In genomic region chr16:20807822-20808207, GRCh38 we compare ENCODE assay signal across 12 cellular contexts. TPM values are rescaled to one million over a fixed set of nuclear protein-coding genes. Genes with fewer than 3 reads are reported as not detected.
DNase-seq lines count a peak whose midpoint lies in the region; ATAC-seq, FAIRE-seq and TF ChIP-seq lines count a peak whose summit lies in the region.
"Had no signal": no experiment of that assay in that cellular context is flagged by ENCODE, and none has a peak within 500 bp of the region (broad histone marks: within the 10 kb centered on the region; RNA-seq: fewer than 3 reads in every experiment).

No MANE protein-coding gene starts in this region.

- peaks cover 25% of the 10 kb centered on the region for H3K79me2 ChIP-seq in HCT116 (ENCODE audit: insufficient read depth, low read length)
- peaks cover 2% of the 10 kb centered on the region for H3K79me2 ChIP-seq in keratinocyte (ENCODE audit: control insufficient read depth, insufficient read depth, low read length)

- RAD21 ChIA-PET in HCT116 (lab: Charles Lee; ENCODE audit: low non-redundant PET in 1 of 2, low total read pairs in 2 of 2, uncharacterized antibody in 2 of 2, unreplicated experiment in 2 of 2) = interaction anchor here in 1 of 2 experiments (1.7 kb wide), 1 partner anchor 294 kb away, joined by 3 read pairs; no protein-coding TSS in a partner anchor

- no peak for DNase-seq in BE2C
- DNase-seq in HCT116 (ENCODE audit: low read depth, low spot score) = no peak
- no peak for DNase-seq in WTC11 (ENCODE audit: low spot score)
- DNase-seq in keratinocyte (ENCODE audit: low read depth, low spot score) = no peak
- DNase-seq in upper lobe of right lung = no peak
- DNase-seq in SIG-M5 treated with dmso at 0.1 percent for 504 hours (lab: John Stamatoyannopoulos, UW; ENCODE audit: unreplicated experiment) = no peak
- no peak for DNase-seq in lower leg skin (ENCODE audit: low spot score in 2 of 2)
- DNase-seq: activated CD8-positive, alpha-beta memory T cell treated with anti-CD3 and anti-CD28 coated beads, Interleukin-2, amount 50 U/mL, for 48 hours; dermis blood vessel endothelial cell; DMS 273 treated with DMSO at 0.1 percent for 48 hours had no signal

- H3K9ac ChIP-seq in HCT116 (ENCODE audit: low read length) = peak overlapping the region; percentile 77
- H3K9ac ChIP-seq in keratinocyte (ENCODE audit: control insufficient read depth, extremely low read depth, insufficient read depth, low read length) = no peak overlapping the region

- no peak for ATAC-seq in HCT116
- ATAC-seq in WTC11 = no peak
- no peak for ATAC-seq in upper lobe of right lung
- ATAC-seq in HG03457 (IDR thresholded peaks at IDR 0.05; ENCODE audit: unreplicated experiment) = no peak
- ATAC-seq: Right ventricle myocardium inferior had no signal

- H2AFZ ChIP-seq in HCT116 (ENCODE audit: low read depth, low read length, poor library complexity, severe bottlenecking) (no peak overlapping the region), keratinocyte (ENCODE audit: control insufficient read depth, low read length) (no peak overlapping the region)

- H3K4me3 Mint-ChIP-seq in WTC11 = peak overlapping the region; percentile 97

- H3K9me1 ChIP-seq in keratinocyte (ENCODE audit: control insufficient read depth, extremely low read depth, insufficient read depth, low read length) = no peaks in the 10 kb centered on the region

- 89 to 92% methylated on average over 10 of the region's 10 CpGs for WGBS in lower leg skin, 2 donors

- peak overlapping the region; percentile 81 for H3K4me2 ChIP-seq in HCT116 (ENCODE audit: low read length)
- peak overlapping the region; percentile 88 for H3K4me2 ChIP-seq in keratinocyte (ENCODE audit: control insufficient read depth, extremely low read depth, insufficient read depth, low read depth, low read length)

- H3K4me1 Mint-ChIP-seq in WTC11 = peaks cover 15% of the 10 kb centered on the region

- no peak for TF ChIP-seq POLR2A in HCT116 (IDR thresholded peaks at IDR 0.05; ENCODE audit: borderline replicate concordance, extremely low read depth, insufficient read depth, insufficient read length)
- no peak for TF ChIP-seq POLR2A in lower leg skin (IDR thresholded peaks at IDR 0.05)

- H3K27ac ChIP-seq in HCT116 (ENCODE audit: low read depth, low read length) (peak overlapping the region; percentile 90), keratinocyte (ENCODE audit: control insufficient read depth, insufficient read depth, low read length) (no peak overlapping the region), upper lobe of right lung (no peak overlapping the region)

- H3K9me2 ChIP-seq in HCT116 (ENCODE audit: insufficient read depth) = no peaks in the 10 kb centered on the region

- H3K27ac Mint-ChIP-seq in WTC11 = peak overlapping the region; percentile 78; the same call in 1 of the 2 replicates

- no peaks in the 10 kb centered on the region for H4K20me1 ChIP-seq in HCT116 (ENCODE audit: insufficient read depth)
- H4K20me1 ChIP-seq in keratinocyte (ENCODE audit: control insufficient read depth, extremely low read depth, insufficient read depth, low read length) = no peaks in the 10 kb centered on the region

- no peaks in the 10 kb centered on the region for H3K4me1 ChIP-seq in BE2C
- H3K4me1 ChIP-seq in HCT116 (ENCODE audit: control insufficient read depth in 1 of 2, insufficient read depth in 2 of 2, low read length in 2 of 2) = peaks cover 8 to 16% of the 10 kb centered on the region in 2 experiments
- peaks cover 7% of the 10 kb centered on the region for H3K4me1 ChIP-seq in keratinocyte (ENCODE audit: control insufficient read depth, extremely low read depth, insufficient read depth, low read length)
- H3K4me1 ChIP-seq in upper lobe of right lung = peaks cover 6% of the 10 kb centered on the region

- H3K4me3 ChIP-seq in BE2C (ENCODE audit: low read depth, low read length) = peak overlapping the region; percentile 91
- peak overlapping the region; percentile 92 to 95 for H3K4me3 ChIP-seq in HCT116 (replicated peaks in 1 of 2; ENCODE audit: low read depth in 1 of 2, low read length in 2 of 2)
- H3K4me3 ChIP-seq in keratinocyte (ENCODE audit: control insufficient read depth in 2 of 3, extremely low read depth in 1 of 3, insufficient read depth in 2 of 3, low read depth in 1 of 3, low read length in 3 of 3) = no peak overlapping the region
- no peak overlapping the region for H3K4me3 ChIP-seq in upper lobe of right lung
- H3K4me3 ChIP-seq in lower leg skin (ENCODE audit: low read depth, poor library complexity, severe bottlenecking) = no peak overlapping the region

- H3K36me3 Mint-ChIP-seq in WTC11 = no peaks in the 10 kb centered on the region

- dilution Hi-C loops in keratinocyte (cut with MboI; ENCODE audit: extremely low pct_ligation_motif_present, low sequenced_read_pairs) = no loop called here

- no peaks in the 10 kb centered on the region; the same call in 1 of the 2 replicates for H3K27me3 Mint-ChIP-seq in WTC11 (ENCODE audit: low read depth)

- POLR2A ChIA-PET in HCT116 (lab: Charles Lee) = no interaction called here
- POLR2A ChIA-PET in WTC11 (lab: Charles Lee) = interaction anchor here (1.1 kb wide), 1 partner anchor 273 kb away, joined by 3 read pairs; no protein-coding TSS in a partner anchor

- BruUV-seq in HCT116 (replicated peaks; lab: Mats Ljungman, UMichigan) = no TSS peak

- no peak for TF ChIP-seq RAD21 in HCT116 (IDR thresholded peaks at IDR 0.05; ENCODE audit: low read depth)

- intact Hi-C loops in HCT116 (cut with micrococcal nuclease) (loop anchor here (5.0 kb wide), 1 partner anchor 274 kb away; no protein-coding TSS in a partner anchor), upper lobe of right lung (cut with DNase I) (no loop called here), lower leg skin (cut with DNase I; ENCODE audit: low total_unique reads) (no loop called here)

- H3K9me3 ChIP-seq in BE2C = no peaks in the 10 kb centered on the region
- H3K9me3 ChIP-seq in HCT116 (ENCODE audit: control insufficient read depth in 1 of 2, insufficient read depth in 1 of 2, low read depth in 1 of 2, low read length in 2 of 2) = no peaks in the 10 kb centered on the region
- no peaks in the 10 kb centered on the region for H3K9me3 ChIP-seq in keratinocyte (ENCODE audit: control insufficient read depth, low read depth, low read length)
- no peaks in the 10 kb centered on the region for H3K9me3 ChIP-seq in upper lobe of right lung

- FAIRE-seq in keratinocyte (lab: Jason Lieb, UNC) = no peak

- CTCF ChIA-PET in HCT116 (lab: Charles Lee) (no interaction called here), WTC11 (lab: Charles Lee) (interaction anchor here (0.7 kb wide), 1 partner anchor 45 kb away, joined by 3 read pairs; no protein-coding TSS in a partner anchor)

- no peaks in the 10 kb centered on the region for H3K9me3 Mint-ChIP-seq in WTC11

- H3K27me3 ChIP-seq in BE2C (no peaks in the 10 kb centered on the region), HCT116 (ENCODE audit: insufficient read depth, low read length) (no peaks in the 10 kb centered on the region), keratinocyte (ENCODE audit: control insufficient read depth, extremely low read depth, insufficient read depth, low read length) (no peaks in the 10 kb centered on the region), upper lobe of right lung (no peaks in the 10 kb centered on the region)

- no peak for TF ChIP-seq CTCF in BE2C (IDR thresholded peaks at IDR 0.05; ENCODE audit: low read depth, low read length)
- no peak for TF ChIP-seq CTCF in HCT116 (IDR thresholded peaks at IDR 0.05 in 2 of 3, conservative IDR thresholded peaks at IDR 0.05 in 1 of 3; ENCODE audit: borderline replicate concordance in 1 of 3, insufficient read depth in 1 of 3, low read depth in 2 of 3, low read length in 2 of 3)
- no peak for TF ChIP-seq CTCF in WTC11 (IDR thresholded peaks at IDR 0.05)
- no peak for TF ChIP-seq CTCF in keratinocyte (optimal IDR thresholded peaks at IDR 0.05 in 1 of 3, IDR thresholded peaks at IDR 0.05 in 1 of 3, conservative IDR thresholded peaks at IDR 0.05 in 1 of 3; ENCODE audit: extremely low read depth in 1 of 3, insufficient read depth in 2 of 3, low read length in 3 of 3)
- TF ChIP-seq CTCF in upper lobe of right lung (IDR thresholded peaks at IDR 0.05) = no peak
- TF ChIP-seq CTCF in lower leg skin (IDR thresholded peaks at IDR 0.05) = no peak

- H3K36me3 ChIP-seq in BE2C = no peaks in the 10 kb centered on the region
- H3K36me3 ChIP-seq in HCT116 (ENCODE audit: control insufficient read depth in 1 of 2, insufficient read depth in 2 of 2, low read length in 2 of 2) = no peaks in the 10 kb centered on the region
- peaks cover 0 to 4% of the 10 kb centered on the region in 2 experiments for H3K36me3 ChIP-seq in keratinocyte (ENCODE audit: control insufficient read depth in 2 of 2, extremely low read depth in 1 of 2, insufficient read depth in 2 of 2, low read length in 2 of 2)
- H3K36me3 ChIP-seq in upper lobe of right lung = no peaks in the 10 kb centered on the region

RNA-seq across cellular contexts. Expression of gene REXO5, which starts 1.5 kb away (rescaled TPM):
- 0.76 TPM for polyA plus RNA-seq in BE2C (2012; ENCODE audit: insufficient read depth, insufficient read length, low read depth)
- total RNA-seq in HCT116 (2021; ENCODE audit: unreplicated experiment) (10.5 TPM), WTC11 (2021) (8.5 to 10.5 TPM (median 9.2 TPM) in 3 replicates), upper lobe of right lung (1.4 TPM), lower leg skin (10 to 100 TPM in 1 of 4 donors, 1 to 10 TPM in 3; 2.0 to 10.6 (median 6.2) TPM)
- 4.7 and 9.0 TPM in 2 replicates for polyA plus RNA-seq in HCT116 (2012)
- 1.3 to 2.6 TPM (median 1.8 TPM) in 3 replicates for polyA plus RNA-seq in keratinocyte
- polyA plus RNA-seq in keratinocyte (2011; ENCODE audit: low read depth) = 2.0 TPM
- 0.96 and 1.4 TPM in 2 replicates for polyA plus RNA-seq in keratinocyte (2011; cell fraction: cytosol; rRNA removed)
- polyA plus RNA-seq in keratinocyte (2011; cell fraction: nucleus; rRNA removed) = 3.8 and 4.3 TPM in 2 replicates
- polyA plus RNA-seq in keratinocyte (2012; ENCODE audit: low replicate concordance) = 1.5 and 1.8 TPM in 2 replicates
- 1.3 to 2.1 TPM (median 1.5 TPM) in 3 replicates for polyA minus RNA-seq in keratinocyte
- polyA minus RNA-seq in keratinocyte (2011; cell fraction: cytosol; rRNA and poly(A)+ RNA removed) = 3.1 TPM
- polyA minus RNA-seq in keratinocyte (2011; cell fraction: nucleus; rRNA and poly(A)+ RNA removed) = 1.7 and 3.8 TPM in 2 replicates

RNA-seq across cellular contexts. Expression of gene ERI2, which starts 1.5 kb away (rescaled TPM):
- 10.5 TPM for polyA plus RNA-seq in BE2C (2012; ENCODE audit: insufficient read depth, insufficient read length, low read depth)
- total RNA-seq in HCT116 (2021; ENCODE audit: unreplicated experiment) (42.1 TPM), WTC11 (2021) (15.7 to 18.3 TPM (median 16.9 TPM) in 3 replicates), upper lobe of right lung (16.5 TPM), lower leg skin (10 to 100 TPM in 3 of 4 donors, 1 to 10 TPM in 1; 6.7 to 15.5 (median 12.0) TPM)
- polyA plus RNA-seq in HCT116 (2012) = 13.7 and 15.8 TPM in 2 replicates
- polyA plus RNA-seq in keratinocyte = 15.2 to 35.3 TPM (median 19.5 TPM) in 3 replicates
- polyA plus RNA-seq in keratinocyte (2011; ENCODE audit: low read depth) = 16.9 TPM
- polyA plus RNA-seq in keratinocyte (2011; cell fraction: cytosol; rRNA removed) = 8.5 and 15.5 TPM in 2 replicates
- polyA plus RNA-seq in keratinocyte (2011; cell fraction: nucleus; rRNA removed) = 11.2 and 18.7 TPM in 2 replicates
- 10.6 and 11.2 TPM in 2 replicates for polyA plus RNA-seq in keratinocyte (2012; ENCODE audit: low replicate concordance)
- polyA minus RNA-seq in keratinocyte = 2.0 to 10.3 TPM (median 6.2 TPM) in 3 replicates
- 5.6 TPM for polyA minus RNA-seq in keratinocyte (2011; cell fraction: cytosol; rRNA and poly(A)+ RNA removed)
- 4.7 and 10.2 TPM in 2 replicates for polyA minus RNA-seq in keratinocyte (2011; cell fraction: nucleus; rRNA and poly(A)+ RNA removed)

RNA-seq across cellular contexts. Expression of gene ACSM3, which starts 44.0 kb away (rescaled TPM):
- 1.2 TPM for polyA plus RNA-seq in BE2C (2012; ENCODE audit: insufficient read depth, insufficient read length, low read depth)
- 15.0 TPM for total RNA-seq in HCT116 (2021; ENCODE audit: unreplicated experiment)
- 4.6 and 5.9 TPM in 2 replicates for polyA plus RNA-seq in HCT116 (2012)
- total RNA-seq in WTC11 (2021) = 5.0 to 6.5 TPM (median 6.5 TPM) in 3 replicates
- 0.38 to 0.40 TPM (median 0.39 TPM) in 3 replicates for polyA plus RNA-seq in keratinocyte
- polyA plus RNA-seq in keratinocyte (2011; ENCODE audit: low read depth) = 1.2 TPM
- 0.36 and 0.51 TPM in 2 replicates for polyA plus RNA-seq in keratinocyte (2011; cell fraction: cytosol; rRNA removed)
- 0.27 and 0.59 TPM in 2 replicates for polyA plus RNA-seq in keratinocyte (2011; cell fraction: nucleus; rRNA removed)
- polyA plus RNA-seq in keratinocyte (2012; ENCODE audit: low replicate concordance) = 0.44 and 0.82 TPM in 2 replicates
- polyA minus RNA-seq in keratinocyte = 0.36 to 0.42 TPM in 2 of 3 replicates, not detected in the other
- polyA minus RNA-seq in keratinocyte (2011; cell fraction: cytosol; rRNA and poly(A)+ RNA removed) = not detected
- 0.85 TPM in 1 of 2 replicates, not detected in the other for polyA minus RNA-seq in keratinocyte (2011; cell fraction: nucleus; rRNA and poly(A)+ RNA removed)
- 34.3 TPM for total RNA-seq in upper lobe of right lung
- 10 to 100 TPM in 1 of 4 donors, 1 to 10 TPM in 3; 4.8 to 21.5 (median 6.6) TPM for total RNA-seq in lower leg skin

Comparison
In these comparisons a context has a peak if more than half of its experiments do, and no peak if none do; other contexts are left out.
1. H3K4me3 ChIP-seq: peak in BE2C (single experiment) and HCT116 (2 of 2); none in keratinocyte (0 of 3), upper lobe of right lung (single experiment) and lower leg skin (single experiment).